In the genomic region with DNA sequence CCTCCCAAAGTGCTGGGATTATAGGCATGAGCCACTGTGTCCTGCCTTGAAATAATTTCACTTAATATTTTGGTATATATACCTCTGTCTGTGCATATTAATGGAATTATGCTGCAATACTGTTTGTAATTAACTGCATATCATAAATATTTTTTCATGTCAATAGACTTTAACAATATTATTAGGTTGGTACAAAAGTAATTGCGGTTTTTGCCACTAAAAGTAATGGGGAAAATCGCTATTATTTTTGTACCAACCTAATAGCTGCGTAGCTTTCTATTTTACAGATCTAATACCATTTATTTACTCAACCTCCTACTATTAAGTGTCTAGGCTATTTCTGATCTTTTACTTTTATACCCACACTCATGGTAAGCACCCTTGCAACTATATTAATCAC, we compare ENCODE assay signal across 9 cellular contexts. TPM values are rescaled to one million over a fixed set of nuclear protein-coding genes. Genes with fewer than 3 reads are reported as not detected.
"Had no signal": no experiment of that assay in that cellular context is flagged by ENCODE, and none has a peak within 500 bp of the region (broad histone marks: within the 10 kb centered on the region; RNA-seq: fewer than 3 reads in every experiment).

No MANE protein-coding gene starts in this region.

- H3K4me3 ChIP-seq: GM12878 had no signal

- FAIRE-seq: G401.6, GM12878, GM12891, GM12892, GM18507, GM19239 had no signal

- ATAC-seq: GM12878 had no signal

- DNase-seq: GDM1, GF-D8 had no signal

RNA-seq across cellular contexts. Expression of gene PDE6C, which starts 3.9 kb away (rescaled TPM):
- total RNA-seq: G401, GM12878 had no signal
- polyA plus RNA-seq: GM12878 had no signal

RNA-seq across cellular contexts. Expression of gene RBP4, which starts 7.4 kb away (rescaled TPM):
- total RNA-seq: G401 had no signal
- polyA plus RNA-seq: GM12878 had no signal

RNA-seq across cellular contexts. Expression of gene FFAR4, which starts 42.0 kb away (rescaled TPM):
- total RNA-seq: G401, GM12878 had no signal
- polyA plus RNA-seq: GM12878 had no signal
